Comparison of ENCODE assay signal across 11 cellular contexts in the genomic region with DNA sequence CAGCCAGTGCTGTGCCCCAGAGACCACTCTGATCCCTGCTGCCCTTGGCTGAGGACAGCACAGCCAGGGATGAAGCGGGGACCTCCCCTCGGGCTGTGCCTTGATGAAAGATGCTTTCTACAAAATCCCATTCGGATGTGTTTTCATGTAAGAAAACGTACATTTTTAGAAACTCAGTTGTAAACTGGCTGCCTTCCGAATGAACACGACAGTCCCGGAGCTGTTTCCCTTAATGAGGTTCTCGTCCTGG.
DNase-seq lines count a peak whose midpoint lies in the region; ATAC-seq and TF ChIP-seq lines count a peak whose summit lies in the region.
"Had no signal": no experiment of that assay in that cellular context is flagged by ENCODE, and none has a peak within 500 bp of the region (broad histone marks: within the 10 kb centered on the region; RNA-seq: fewer than 3 reads in every experiment).

No MANE protein-coding gene starts in this region.

- H3K27me3 ChIP-seq in ACC112 (ENCODE audit: insufficient read depth, low read length) (no peaks in the 10 kb centered on the region), HUES64 (ENCODE audit: insufficient read depth, low read length) (no peaks in the 10 kb centered on the region), neutrophil (no peaks in the 10 kb centered on the region)
- H3K27me3 ChIP-seq: testis had no signal

- no peak for TF ChIP-seq CTCF in neutrophil (IDR thresholded peaks at IDR 0.05)

- no peak for ATAC-seq in activated T-helper 17 cell treated with anti-CD3 and anti-CD28 coated beads, Interleukin-2, amount 50 U/mL, for 72 hours (replicated peaks)
- no peak for ATAC-seq in HG03469 (IDR thresholded peaks at IDR 0.05; ENCODE audit: unreplicated experiment)

- H3K4me3 ChIP-seq in ACC112 (ENCODE audit: low read depth, low read length): peak overlapping the region; percentile 98
- no peak overlapping the region for H3K4me3 ChIP-seq in HUES64 (ENCODE audit: low read length)
- peak overlapping the region; percentile 29 to 38 for H3K4me3 ChIP-seq in neutrophil (ENCODE audit: low read depth in 1 of 2, low read length in 1 of 2)
- H3K4me3 ChIP-seq: testis had no signal

- peaks cover 58% of the 10 kb centered on the region for H3K79me2 ChIP-seq in ACC112 (ENCODE audit: control insufficient read depth, insufficient read depth, low read length, unreplicated experiment)

- DNase-seq in activated T-cell treated with anti-CD3 and anti-CD28 coated beads for 4 hours (no peak), CD1c-positive myeloid dendritic cell (ENCODE audit: extremely low spot score) (no peak)
- DNase-seq: activated CD8-positive, alpha-beta memory T cell treated with anti-CD3 and anti-CD28 coated beads for 24 hours; DMS53; testis had no signal

- H3K36me3 Mint-ChIP-seq in dendritic cell treated with granulocyte-macrophage colony-stimulating factor and Interleukin-4, amounts not matched to agents 40 ng/mL and 50 ng/mL, for 4 days (ENCODE audit: low read depth): peaks cover 61% of the 10 kb centered on the region
- H3K36me3 Mint-ChIP-seq in activated T-helper 17 cell treated with anti-CD3 and anti-CD28 coated beads, Interleukin-2, amount 50 U/mL, for 72 hours (ENCODE audit: low read depth): no peaks in the 10 kb centered on the region

- H3K9ac ChIP-seq in HUES64 (ENCODE audit: low read depth, low read length): peak overlapping the region; percentile 53; the same call in 1 of the 2 replicates

- intact Hi-C loops in dendritic cell treated with granulocyte-macrophage colony-stimulating factor and Interleukin-4, amounts not matched to agents 40 ng/mL and 50 ng/mL, for 4 days (cut with micrococcal nuclease): loop anchor here (10.0 kb wide), 1 partner anchor 83 kb away; no protein-coding TSS in a partner anchor

- H3K9me3 ChIP-seq in HUES64 (ENCODE audit: insufficient read depth, low read depth, low read length) (no peaks in the 10 kb centered on the region), neutrophil (no peaks in the 10 kb centered on the region)
- H3K9me3 ChIP-seq: testis had no signal

- H3K27me3 Mint-ChIP-seq in dendritic cell treated with granulocyte-macrophage colony-stimulating factor and Interleukin-4, amounts not matched to agents 40 ng/mL and 50 ng/mL, for 4 days: no peaks in the 10 kb centered on the region
- no peaks in the 10 kb centered on the region for H3K27me3 Mint-ChIP-seq in activated T-helper 17 cell treated with anti-CD3 and anti-CD28 coated beads, Interleukin-2, amount 50 U/mL, for 72 hours

- peak overlapping the region; percentile 98 for H3K27ac Mint-ChIP-seq in dendritic cell treated with granulocyte-macrophage colony-stimulating factor and Interleukin-4, amounts not matched to agents 40 ng/mL and 50 ng/mL, for 4 days
- no peak overlapping the region for H3K27ac Mint-ChIP-seq in activated T-helper 17 cell treated with anti-CD3 and anti-CD28 coated beads, Interleukin-2, amount 50 U/mL, for 72 hours

- no peaks in the 10 kb centered on the region for H3K9me3 Mint-ChIP-seq in dendritic cell treated with granulocyte-macrophage colony-stimulating factor and Interleukin-4, amounts not matched to agents 40 ng/mL and 50 ng/mL, for 4 days
- H3K9me3 Mint-ChIP-seq in activated T-helper 17 cell treated with anti-CD3 and anti-CD28 coated beads, Interleukin-2, amount 50 U/mL, for 72 hours: no peaks in the 10 kb centered on the region

- H3K4me1 Mint-ChIP-seq in dendritic cell treated with granulocyte-macrophage colony-stimulating factor and Interleukin-4, amounts not matched to agents 40 ng/mL and 50 ng/mL, for 4 days (ENCODE audit: low read depth): peaks cover 89% of the 10 kb centered on the region
- H3K4me1 Mint-ChIP-seq in activated T-helper 17 cell treated with anti-CD3 and anti-CD28 coated beads, Interleukin-2, amount 50 U/mL, for 72 hours: peaks cover 43% of the 10 kb centered on the region

- H3K36me3 ChIP-seq in ACC112 (ENCODE audit: insufficient read depth, low read length) (peaks cover 3% of the 10 kb centered on the region; the same call in 1 of the 2 replicates), HUES64 (ENCODE audit: insufficient read depth, low read length) (no peaks in the 10 kb centered on the region), neutrophil (no peaks in the 10 kb centered on the region)

- WGBS in HUES64: 82% methylated on average over 8 of the region's 8 CpGs

- H3K4me1 ChIP-seq in ACC112 (ENCODE audit: control insufficient read depth, insufficient read depth, low read length, unreplicated experiment) (peaks cover 58% of the 10 kb centered on the region), HUES64 (ENCODE audit: insufficient read depth, low read length) (peaks cover 29% of the 10 kb centered on the region; the same call in 1 of the 2 replicates), neutrophil (ENCODE audit: control insufficient read depth in 1 of 2, insufficient read depth in 1 of 2, low read depth in 1 of 2, low read length in 1 of 2) (peaks cover 90 to 93% of the 10 kb centered on the region in 2 experiments)

- peak overlapping the region; percentile 97 for H3K4me3 Mint-ChIP-seq in dendritic cell treated with granulocyte-macrophage colony-stimulating factor and Interleukin-4, amounts not matched to agents 40 ng/mL and 50 ng/mL, for 4 days
- no peak overlapping the region for H3K4me3 Mint-ChIP-seq in activated T-helper 17 cell treated with anti-CD3 and anti-CD28 coated beads, Interleukin-2, amount 50 U/mL, for 72 hours

- H2AFZ ChIP-seq in ACC112 (ENCODE audit: low read length, unreplicated experiment): no peak overlapping the region

- H3K27ac ChIP-seq in ACC112 (ENCODE audit: low read depth, low read length) (peak overlapping the region; percentile 100), HUES64 (ENCODE audit: low read depth, low read length) (no peak overlapping the region), neutrophil (peak overlapping the region; percentile 82)
